ENCODE assay signal across 23 cellular contexts in genomic region chr9:70061776-70062175, GRCh38. TPM values are rescaled to one million over a fixed set of nuclear protein-coding genes. Genes with fewer than 3 reads are reported as not detected.
DNase-seq lines count a peak whose midpoint lies in the region; ATAC-seq and TF ChIP-seq lines count a peak whose summit lies in the region.
"Had no signal": no experiment of that assay in that cellular context is flagged by ENCODE, and none has a peak within 500 bp of the region (broad histone marks: within the 10 kb centered on the region; RNA-seq: fewer than 3 reads in every experiment).

No MANE protein-coding gene starts in this region.

- no peaks in the 10 kb centered on the region for H3K36me3 Mint-ChIP-seq in CD8-positive, alpha-beta T cell

- peak in 3 of 4 donors; percentile 49 to 61 (median 52) for ATAC-seq in heart left ventricle
- no peak for ATAC-seq in CD8-positive, alpha-beta T cell

- POLR2A ChIA-PET in CD8-positive, alpha-beta T cell (lab: Charles Lee), result no interaction called here

- H3K4me3 Mint-ChIP-seq in CD8-positive, alpha-beta T cell, result no peak overlapping the region
- H3K4me3 Mint-ChIP-seq: central memory CD8-positive, alpha-beta T cell; naive thymus-derived CD4-positive, alpha-beta T cell; T-helper 1 cell treated with Interleukin-12 subunit alpha and Interleukin-12 subunit beta and Interleukin-4 antibody, amounts not matched to agents 30 μg/mL and 1 μg/mL, for 36 hours had no signal

- H3K9me3 ChIP-seq in heart left ventricle (no peaks in the 10 kb centered on the region), left ventricle myocardium inferior (replicated peaks) (no peaks in the 10 kb centered on the region), stomach (no peaks in the 10 kb centered on the region)
- H3K9me3 ChIP-seq in CD8-positive, alpha-beta T cell (ENCODE audit: low read length), result no peaks in the 10 kb centered on the region
- H3K9me3 ChIP-seq: BLaER1 treated with 17β-estradiol and CSF1 and Interleukin-3, amounts not matched to agents 10 nM and 100 nM had no signal

- TF ChIP-seq CTCF in heart left ventricle (IDR thresholded peaks at IDR 0.05) (no peak), left ventricle myocardium inferior (IDR thresholded peaks at IDR 0.05; ENCODE audit: borderline replicate concordance) (no peak), foreskin fibroblast (IDR thresholded peaks at IDR 0.05; ENCODE audit: low read depth, low read length) (no peak), stomach (IDR thresholded peaks at IDR 0.05) (no peak)
- TF ChIP-seq CTCF in CD8-positive, alpha-beta T cell (IDR thresholded peaks at IDR 0.05), result no peak

- H3K27ac Mint-ChIP-seq in CD8-positive, alpha-beta T cell, result no peak overlapping the region
- H3K27ac Mint-ChIP-seq: naive thymus-derived CD4-positive, alpha-beta T cell; T-helper 1 cell treated with Interleukin-12 subunit alpha and Interleukin-12 subunit beta and Interleukin-4 antibody, amounts not matched to agents 30 μg/mL and 1 μg/mL, for 36 hours had no signal

- no peak overlapping the region for H3K4me3 ChIP-seq in heart left ventricle
- no peak overlapping the region for H3K4me3 ChIP-seq in left ventricle myocardium inferior
- no peak overlapping the region for H3K4me3 ChIP-seq in foreskin fibroblast (ENCODE audit: low read depth in 1 of 2, low read length in 2 of 2)
- H3K4me3 ChIP-seq in CD8-positive, alpha-beta T cell (ENCODE audit: low read depth, low read length), result no peak overlapping the region
- H3K4me3 ChIP-seq in stomach, result no peak overlapping the region
- H3K4me3 ChIP-seq: BLaER1 treated with 17β-estradiol and CSF1 and Interleukin-3, amounts not matched to agents 10 nM and 100 nM had no signal

- peak overlapping the region in 1 of 12 donors; percentile 92 for H3K27ac ChIP-seq in heart left ventricle
- no peak overlapping the region for H3K27ac ChIP-seq in left ventricle myocardium inferior (replicated peaks)
- H3K27ac ChIP-seq in CD8-positive, alpha-beta T cell (ENCODE audit: low read depth, low read length), result no peak overlapping the region
- no peak overlapping the region for H3K27ac ChIP-seq in stomach
- H3K27ac ChIP-seq: BLaER1 treated with 17β-estradiol and CSF1 and Interleukin-3, amounts not matched to agents 10 nM and 100 nM had no signal

- intact Hi-C loops in heart left ventricle (cut with DNase I), result no loop called here
- intact Hi-C loops in left ventricle myocardium inferior (cut with micrococcal nuclease), result no loop called here
- intact Hi-C loops in CD8-positive, alpha-beta T cell (cut with DNase I, micrococcal nuclease), result no loop called here
- intact Hi-C loops in stomach (cut with DNase I; ENCODE audit: low total_unique reads), result no loop called here

- WGBS in heart left ventricle, 4 donors, result 66 to 81% (median 78%) methylated on average over 1 of the region's 1 CpG
- WGBS in stomach, 5 donors, result 63 to 85% (median 80%) methylated on average over 1 of the region's 1 CpG

- no peaks in the 10 kb centered on the region for H3K4me1 Mint-ChIP-seq in CD8-positive, alpha-beta T cell (ENCODE audit: low read depth)
- H3K4me1 Mint-ChIP-seq: central memory CD8-positive, alpha-beta T cell; naive thymus-derived CD4-positive, alpha-beta T cell had no signal

- no peaks in the 10 kb centered on the region for H3K36me3 ChIP-seq in heart left ventricle
- no peaks in the 10 kb centered on the region for H3K36me3 ChIP-seq in left ventricle myocardium inferior
- H3K36me3 ChIP-seq in CD8-positive, alpha-beta T cell (ENCODE audit: insufficient read depth, low read length), result no peaks in the 10 kb centered on the region
- peaks cover 0 to 6% (median 0%) of the 10 kb centered on the region in 4 donors for H3K36me3 ChIP-seq in stomach
- H3K36me3 ChIP-seq: BLaER1 treated with 17β-estradiol and CSF1 and Interleukin-3, amounts not matched to agents 10 nM and 100 nM had no signal

- DNase-seq in heart left ventricle (peak in 1 of 5 donors; percentile 39), left ventricle myocardium inferior (no peak), RPMI7951 (ENCODE audit: low read depth) (peak; percentile 52), foreskin fibroblast (peak; percentile 78 to 92), stromal cell of bone marrow (ENCODE audit: low read depth) (peak; percentile 58), stomach (no peak)
- no peak for DNase-seq in CD8-positive, alpha-beta T cell
- DNase-seq in stimulated activated CD4-positive, alpha-beta T cell treated with anti-CD3 and anti-CD28 coated beads, Interleukin-1b, Interleukin-23, amount 100 ng/mL, for 48 hours, result no peak
- DNase-seq: activated CD4-positive, alpha-beta T cell treated with anti-CD3 and anti-CD28 coated beads for 48 hours; activated naive CD4-positive, alpha-beta T cell treated with anti-CD3 and anti-CD28 coated beads, Interleukin-2, amount 50 U/mL, for 16 hours; aorta; mesendoderm; naive thymus-derived CD4-positive, alpha-beta T cell; NCI-H1417; NCI-H524 treated with DMSO at 0.1 percent for 48 hours; right cardiac atrium; stimulated activated CD8-positive, alpha-beta memory T cell treated with anti-CD3 and anti-CD28 coated beads, Interleukin-4, amount 100 ng/mL, for 48 hours had no signal

- H3K4me1 ChIP-seq in heart left ventricle, result peaks cover 0 to 41% (median 2%) of the 10 kb centered on the region in 12 donors
- peaks cover 33% of the 10 kb centered on the region for H3K4me1 ChIP-seq in left ventricle myocardium inferior
- H3K4me1 ChIP-seq in CD8-positive, alpha-beta T cell (ENCODE audit: insufficient read depth, low read length), result no peaks in the 10 kb centered on the region
- peaks cover 0 to 54% (median 13%) of the 10 kb centered on the region in 4 donors for H3K4me1 ChIP-seq in stomach

- no peak for TF ChIP-seq EP300 in stomach (IDR thresholded peaks at IDR 0.05)

- TF ChIP-seq POLR2A in heart left ventricle (IDR thresholded peaks at IDR 0.05) (no peak), stomach (IDR thresholded peaks at IDR 0.05) (no peak)

- H3K27me3 ChIP-seq in heart left ventricle, result no peaks in the 10 kb centered on the region
- no peaks in the 10 kb centered on the region for H3K27me3 ChIP-seq in left ventricle myocardium inferior (ENCODE audit: low read depth)
- H3K27me3 ChIP-seq in CD8-positive, alpha-beta T cell (ENCODE audit: insufficient read depth, low read length), result no peaks in the 10 kb centered on the region
- H3K27me3 ChIP-seq in stomach, result no peaks in the 10 kb centered on the region
- H3K27me3 ChIP-seq: BLaER1 treated with 17β-estradiol and CSF1 and Interleukin-3, amounts not matched to agents 10 nM and 100 nM had no signal

- peaks cover 14% of the 10 kb centered on the region for H3K27me3 Mint-ChIP-seq in CD8-positive, alpha-beta T cell (ENCODE audit: low read depth)

- CTCF ChIA-PET in CD8-positive, alpha-beta T cell (lab: Charles Lee), result interaction anchor here (0.7 kb wide), 1 partner anchor 86 kb away, joined by 3 read pairs; no protein-coding TSS in a partner anchor

- no peaks in the 10 kb centered on the region for H3K9me3 Mint-ChIP-seq in CD8-positive, alpha-beta T cell
- H3K9me3 Mint-ChIP-seq: central memory CD8-positive, alpha-beta T cell; IgD-negative memory B cell; T-helper 1 cell treated with Interleukin-12 subunit alpha and Interleukin-12 subunit beta and Interleukin-4 antibody, amounts not matched to agents 30 μg/mL and 1 μg/mL, for 36 hours had no signal

RNA-seq across cellular contexts. Expression of gene MAMDC2, which starts 18.1 kb away (rescaled TPM):
- total RNA-seq in heart left ventricle (10 to 100 TPM in 3 of 9 donors, 1 to 10 TPM in 6; 2.5 to 23.9 (median 5.2) TPM), left ventricle myocardium inferior (9.0 TPM), stomach (10 to 100 TPM in 4 of 5 donors, 1 to 10 TPM in 1; 7.2 to 91.4 (median 42.4) TPM)
- polyA plus RNA-seq in heart left ventricle (1 to 10 TPM; 3.9 to 5.1 TPM), stomach (10 to 100 TPM in 2 of 3 donors, 1 to 10 TPM in 1; 7.0 to 16.2 (median 12.0) TPM)
- not detected in 2 replicates for total RNA-seq in RPMI7951 (2014; rRNA removed; shearing (Covaris generic))
- total RNA-seq in CD8-positive, alpha-beta T cell, result not detected
- total RNA-seq: A673, OCI-LY7 had no signal
- polyA plus RNA-seq: IgD-negative memory B cell; naive thymus-derived CD4-positive, alpha-beta T cell had no signal

Comparison
In these comparisons a context has a peak if more than half of its experiments do, and no peak if none do; other contexts are left out.
1. DNase-seq: peak in RPMI7951 (single experiment), foreskin fibroblast (2 of 2) and stromal cell of bone marrow (single experiment); none in left ventricle myocardium inferior (single experiment), CD8-positive, alpha-beta T cell (0 of 7), stomach (single experiment) and stimulated activated CD4-positive, alpha-beta T cell treated with anti-CD3 and anti-CD28 coated beads, Interleukin-1b, Interleukin-23, amount 100 ng/mL, for 48 hours (single experiment).